Comparison of ENCODE assay signal across 23 cellular contexts in the genomic region with DNA sequence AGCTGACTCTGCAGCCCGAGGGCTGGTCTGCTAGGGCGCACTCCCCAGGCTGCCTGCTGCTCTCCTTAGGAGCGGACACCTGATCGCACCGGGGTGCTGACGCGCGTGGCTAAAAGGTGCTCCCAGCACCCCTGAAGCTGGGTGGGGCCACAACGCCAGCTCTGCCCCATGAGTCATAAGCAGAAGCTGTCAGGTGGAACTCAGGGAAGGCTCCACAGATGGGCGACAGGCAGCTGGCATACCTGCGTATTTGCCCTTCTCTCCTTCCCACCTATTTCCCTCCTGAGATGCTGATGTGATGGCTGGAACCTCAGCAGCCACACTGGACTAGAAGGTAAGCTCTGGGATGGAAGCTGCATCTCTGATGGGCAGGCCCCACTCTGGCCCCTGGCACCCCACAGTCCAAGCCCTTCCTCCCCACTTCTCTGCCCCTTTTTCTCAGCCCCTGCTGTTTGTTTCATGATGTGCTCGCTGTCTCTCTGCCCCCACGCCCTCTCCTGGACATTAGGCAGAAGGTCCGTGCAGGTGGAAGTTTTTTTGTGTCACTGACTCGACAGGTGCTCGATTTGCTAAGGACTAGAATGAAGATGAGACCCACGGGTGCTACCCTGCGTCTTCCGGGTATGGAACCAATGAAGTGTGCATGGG. TPM values are rescaled to one million over a fixed set of nuclear protein-coding genes. Genes with fewer than 3 reads are reported as not detected.
DNase-seq lines count a peak whose midpoint lies in the region; ATAC-seq and TF ChIP-seq lines count a peak whose summit lies in the region.
"Had no signal": no experiment of that assay in that cellular context is flagged by ENCODE, and none has a peak within 500 bp of the region (broad histone marks: within the 10 kb centered on the region; RNA-seq: fewer than 3 reads in every experiment).

No MANE protein-coding gene starts in this region.

- no peaks in the 10 kb centered on the region for H3K9me3 Mint-ChIP-seq in H9
- H3K9me3 Mint-ChIP-seq: CD4-positive, alpha-beta T cell; nephron progenitor cell; stimulated activated effector memory CD8-positive, alpha-beta T cell treated with anti-CD3 and anti-CD28 coated beads, Interleukin-12 subunit alpha, Interleukin-12 subunit beta, amount 100 ng/mL, for 72 hours had no signal

- no peak overlapping the region for H3K4me3 ChIP-seq in testis
- H3K4me3 ChIP-seq in gastroesophageal sphincter: no peak overlapping the region
- H3K4me3 ChIP-seq: A549, PC-9, suprapubic skin had no signal

- CTCF ChIA-PET in RWPE1 (lab: Yijun Ruan, JAX): interaction anchor here (0.6 to 1.7 kb wide), 3 partner anchors 10 to 530 kb away, joined by 4 to 6 read pairs (median 6); no protein-coding TSS in a partner anchor

- H2BK12ac ChIP-seq in H9 (ENCODE audit: insufficient read length, low read depth, low read length): no peak overlapping the region

- H3K36me3 ChIP-seq in testis (ENCODE audit: low read depth, missing control alignments) (no peaks in the 10 kb centered on the region), gastroesophageal sphincter (peaks cover 0 to 100% of the 10 kb centered on the region in 2 donors)

- WGBS in H9 (ENCODE audit: extremely low coverage, insufficient read length, low lambda C conversion rate): no CpG with 5 or more reads among the region's 19 CpGs
- 93 to 96% methylated on average over 15 to 19 of the region's 19 CpGs for WGBS in testis, 2 donors
- 96 to 100% methylated on average over 2 to 5 of the region's 19 CpGs for WGBS in gastroesophageal sphincter (ENCODE audit: low coverage in 1 of 2), 2 donors

- TF ChIP-seq CTCF in 22Rv1 (IDR thresholded peaks at IDR 0.05) (peak; percentile 10; the same call in 1 of the 2 replicates), H9 (conservative IDR thresholded peaks at IDR 0.05) (peak; percentile 32; the same call in 2 of the 3 replicates), RWPE1 (conservative IDR thresholded peaks at IDR 0.05; ENCODE audit: low read depth) (no peak), testis (IDR thresholded peaks at IDR 0.05) (no peak), gastroesophageal sphincter (IDR thresholded peaks at IDR 0.05) (no peak)

- no peak overlapping the region for H4K91ac ChIP-seq in H9 (ENCODE audit: insufficient read length, low read depth, low read length)

- H4K20me1 ChIP-seq in H9 (ENCODE audit: control insufficient read depth, insufficient read depth, insufficient read length): no peaks in the 10 kb centered on the region

- no peaks in the 10 kb centered on the region for H3K27me3 ChIP-seq in H9 (ENCODE audit: insufficient read depth, low read length)
- H3K27me3 ChIP-seq in testis: no peaks in the 10 kb centered on the region
- no peaks in the 10 kb centered on the region for H3K27me3 ChIP-seq in gastroesophageal sphincter
- H3K27me3 ChIP-seq: SJCRH30, suprapubic skin had no signal

- no peaks in the 10 kb centered on the region for H3K79me1 ChIP-seq in H9 (ENCODE audit: insufficient read depth, low read depth, low read length, poor library complexity, severe bottlenecking)

- H3K23me2 ChIP-seq in H9 (ENCODE audit: insufficient read length, low read depth, low read length, poor library complexity, severe bottlenecking): no peaks in the 10 kb centered on the region

- no peak overlapping the region for H3T11ph ChIP-seq in H9 (ENCODE audit: low read length)

- H3K14ac ChIP-seq in H9 (ENCODE audit: insufficient read depth, low read length): no peak overlapping the region

- no peak overlapping the region for H3K23ac ChIP-seq in H9 (ENCODE audit: insufficient read length, low read depth, low read length)

- H3K4me3 Mint-ChIP-seq in H9: no peak overlapping the region
- H3K4me3 Mint-ChIP-seq: CD4-positive, alpha-beta T cell; nephron progenitor cell; stimulated activated effector memory CD8-positive, alpha-beta T cell treated with anti-CD3 and anti-CD28 coated beads, Interleukin-12 subunit alpha, Interleukin-12 subunit beta, amount 100 ng/mL, for 72 hours; T-helper 17 cell had no signal

- H2BK5ac ChIP-seq in H9 (ENCODE audit: insufficient read length, low read length): no peak overlapping the region

- H3K27ac ChIP-seq in 22Rv1 (no peak overlapping the region), H9 (ENCODE audit: insufficient read length, low read depth, low read length) (no peak overlapping the region), RWPE1 (peak overlapping the region; percentile 80), testis (no peak overlapping the region), gastroesophageal sphincter (no peak overlapping the region)
- H3K27ac ChIP-seq: A549, PC-9, suprapubic skin had no signal

- H3K4me1 ChIP-seq in H9 (ENCODE audit: insufficient read depth, low read length) (no peaks in the 10 kb centered on the region), testis (peaks cover 3% of the 10 kb centered on the region), gastroesophageal sphincter (peaks cover 0 to 8% (median 0%) of the 10 kb centered on the region in 3 donors)
- H3K4me1 ChIP-seq: A549, suprapubic skin had no signal

- intact Hi-C loops in testis (cut with DNase I; ENCODE audit: low total_unique reads): no loop called here

- H3K79me2 ChIP-seq in H9 (ENCODE audit: insufficient read depth, low read length): no peaks in the 10 kb centered on the region

- peak; percentile 84 for ATAC-seq in esophagus mucosa
- ATAC-seq in HG03175 (IDR thresholded peaks at IDR 0.05; ENCODE audit: unreplicated experiment): no peak
- ATAC-seq in gastroesophageal sphincter: no peak
- ATAC-seq: A549, HepG2, left lobe of liver, T-helper 17 cell had no signal

- no peak overlapping the region for H2BK120ac ChIP-seq in H9 (ENCODE audit: low read depth, low read length, poor library complexity, severe bottlenecking)

- no peak overlapping the region for H2AK5ac ChIP-seq in H9 (ENCODE audit: insufficient read length, low read length)

- H4K8ac ChIP-seq in H9 (replicated peaks; ENCODE audit: insufficient read length, low read depth, low read length): no peak overlapping the region

- H4K5ac ChIP-seq in H9 (ENCODE audit: insufficient read length, low read depth, low read length): no peak overlapping the region

- H2AFZ ChIP-seq in H9 (ENCODE audit: low read length): no peak overlapping the region
- H2AFZ ChIP-seq: PC-9 had no signal

- no peaks in the 10 kb centered on the region for H3K27me3 Mint-ChIP-seq in H9 (ENCODE audit: low read depth)
- H3K27me3 Mint-ChIP-seq: CD4-positive, alpha-beta T cell; T-helper 17 cell had no signal

- no peak overlapping the region for H2BK15ac ChIP-seq in H9 (ENCODE audit: low read depth, low read length)

- no peak overlapping the region for H3K4ac ChIP-seq in H9 (ENCODE audit: low read depth, low read length)

- H3K9ac ChIP-seq in H9 (ENCODE audit: extremely low read depth, insufficient read length, low read length): no peak overlapping the region

- no peak overlapping the region for H3K18ac ChIP-seq in H9 (ENCODE audit: insufficient read length, low read depth, low read length)

- DNase-seq in H9 (no peak), RWPE1 (ENCODE audit: low spot score) (peak; percentile 83), testis (no peak), NCI-H1092 (lab: John Stamatoyannopoulos, UW) (no peak)
- DNase-seq: activated CD4-positive, alpha-beta T cell treated with anti-CD3 and anti-CD28 coated beads, Interleukin-2, amount 50 U/mL, for 48 hours; activated gamma-delta T cell; CD4-positive, alpha-beta T cell; DMS153; NCI-H146; nephron progenitor cell; T-helper 17 cell had no signal

- H3K27ac Mint-ChIP-seq in H9: no peak overlapping the region
- H3K27ac Mint-ChIP-seq: CD4-positive, alpha-beta T cell; stimulated activated effector memory CD8-positive, alpha-beta T cell treated with anti-CD3 and anti-CD28 coated beads, Interleukin-12 subunit alpha, Interleukin-12 subunit beta, amount 100 ng/mL, for 72 hours; T-helper 17 cell had no signal

- no peak overlapping the region for H2BK20ac ChIP-seq in H9 (ENCODE audit: low read depth, low read length, poor library complexity, severe bottlenecking)

- H3K9me3 ChIP-seq in H9 (ENCODE audit: control insufficient read depth, low read depth, low read length) (no peaks in the 10 kb centered on the region), testis (no peaks in the 10 kb centered on the region), gastroesophageal sphincter (no peaks in the 10 kb centered on the region)
- H3K9me3 ChIP-seq: A549, SJCRH30, suprapubic skin had no signal

- H3K56ac ChIP-seq in H9 (ENCODE audit: insufficient read length, low read depth, low read length): no peak overlapping the region

- no peak overlapping the region for H3K4me2 ChIP-seq in H9 (ENCODE audit: insufficient read depth, insufficient read length, low read length)
- H3K4me2 ChIP-seq: A549, PC-9 had no signal

- peaks cover 11 to 46% (median 40%) of the 10 kb centered on the region in 3 experiments for H3K36me3 Mint-ChIP-seq in H9 (ENCODE audit: insufficient read depth in 1 of 3, low read depth in 3 of 3)

- TF ChIP-seq EP300 in gastroesophageal sphincter (IDR thresholded peaks at IDR 0.05): no peak

- TF ChIP-seq POLR2A in testis (IDR thresholded peaks at IDR 0.05): no peak
- no peak for TF ChIP-seq POLR2A in gastroesophageal sphincter (IDR thresholded peaks at IDR 0.05)

- no peaks in the 10 kb centered on the region for H3K4me1 Mint-ChIP-seq in H9
- H3K4me1 Mint-ChIP-seq: nephron progenitor cell; stimulated activated effector memory CD8-positive, alpha-beta T cell treated with anti-CD3 and anti-CD28 coated beads, Interleukin-12 subunit alpha, Interleukin-12 subunit beta, amount 100 ng/mL, for 72 hours had no signal

- POLR2A ChIA-PET in RWPE1 (lab: Yijun Ruan, JAX; ENCODE audit: low non-redundant PET): no interaction called here

RNA-seq across cellular contexts. Expression of gene CACTIN, which starts 30.3 kb away (rescaled TPM):
- total RNA-seq in H9 (2021): 35.9 and 37.3 TPM in 2 replicates
- total RNA-seq in esophagus mucosa: 10.5 TPM
- 10 to 100 TPM; 52.8 to 57.5 TPM for total RNA-seq in testis
- 26.9 TPM for polyA plus RNA-seq in testis (ENCODE audit: insufficient read depth, low read depth, low replicate concordance)
- 10 to 100 TPM; 20.3 to 34.2 (median 28.6) TPM for total RNA-seq in gastroesophageal sphincter

RNA-seq across cellular contexts. Expression of gene PIP5K1C, which starts 43.4 kb away (rescaled TPM):
- total RNA-seq in H9 (2021) (41.7 and 42.2 TPM in 2 replicates), esophagus mucosa (16.4 TPM), testis (10 to 100 TPM; 80.2 to 87.0 TPM), gastroesophageal sphincter (100 to 1,000 TPM in 1 of 4 donors, 10 to 100 TPM in 3; 50.8 to 165 (median 61.5) TPM)
- 99.1 TPM for polyA plus RNA-seq in testis (ENCODE audit: insufficient read depth, low read depth, low replicate concordance)

RNA-seq across cellular contexts. Expression of gene TBXA2R, which starts 50.2 kb away (rescaled TPM):
- total RNA-seq in H9 (2021) (0.63 and 0.64 TPM in 2 replicates), esophagus mucosa (0.64 TPM), testis (1 to 10 TPM; 1.3 to 3.2 TPM), gastroesophageal sphincter (10 to 100 TPM in 1 of 4 donors, 1 to 10 TPM in 3; 1.4 to 14.9 (median 4.5) TPM)
- 1.8 TPM for polyA plus RNA-seq in testis (ENCODE audit: insufficient read depth, low read depth, low replicate concordance)
- total RNA-seq: HepG2, PC-9 had no signal

RNA-seq across cellular contexts. Expression of gene TJP3, which starts 51.3 kb away (rescaled TPM):
- total RNA-seq in H9 (2021) (27.3 and 27.9 TPM in 2 replicates), esophagus mucosa (40.9 TPM), testis (10 to 100 TPM; 37.2 to 81.1 TPM), gastroesophageal sphincter (1 to 10 TPM in 1 of 4 donors, under 1 TPM in 1, not detected in 2; 0.78 to 3.6 TPM)
- polyA plus RNA-seq in testis (ENCODE audit: insufficient read depth, low read depth, low replicate concordance): 125 TPM
- total RNA-seq: cardiac septum, SJCRH30 had no signal

Comparison
In these comparisons a context has a peak if more than half of its experiments do, and no peak if none do; other contexts are left out.
1. CTCF ChIP-seq: peak in 22Rv1 (single experiment) and H9 (single experiment); none in RWPE1 (single experiment), testis (0 of 3) and gastroesophageal sphincter (0 of 4).